24 cellular contexts compared by ENCODE assay signal in the genomic region with DNA sequence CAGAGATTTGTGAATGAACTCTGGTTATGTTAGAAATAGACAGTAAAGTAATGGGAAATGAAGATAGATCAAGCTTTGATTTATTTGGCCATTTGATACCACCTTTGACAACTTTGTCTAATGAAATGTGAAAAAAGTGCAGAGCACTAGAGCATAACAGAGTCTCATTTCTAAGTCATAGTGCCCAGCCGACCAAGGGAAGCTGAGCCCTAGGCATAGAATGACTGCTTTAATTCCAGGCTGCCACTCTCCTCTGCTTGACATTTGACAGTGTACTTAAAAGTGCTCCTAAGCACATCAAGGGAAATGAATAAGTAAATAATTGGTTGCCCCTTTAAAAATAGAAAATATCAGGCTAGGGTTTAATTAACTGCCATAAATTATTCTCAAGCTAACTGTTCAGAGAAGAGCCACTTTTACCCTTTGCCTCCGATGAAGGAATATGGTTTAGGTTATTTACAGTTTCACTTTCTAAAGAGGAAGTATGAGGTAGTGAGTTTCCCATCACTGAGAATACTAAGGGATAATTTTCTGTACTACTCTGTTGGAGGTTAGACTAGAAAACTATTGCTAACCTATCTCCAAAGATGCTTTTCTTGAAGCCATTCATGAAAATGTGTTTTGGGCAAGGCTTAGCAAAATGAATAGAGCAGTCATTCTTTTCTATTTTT.
DNase-seq lines count a peak whose midpoint lies in the region; ATAC-seq, FAIRE-seq and TF ChIP-seq lines count a peak whose summit lies in the region.
"Had no signal": no experiment of that assay in that cellular context is flagged by ENCODE, and none has a peak within 500 bp of the region (broad histone marks: within the 10 kb centered on the region; RNA-seq: fewer than 3 reads in every experiment).

No MANE protein-coding gene starts in this region.

- H3K4me1 ChIP-seq in astrocyte (ENCODE audit: insufficient read depth, low read length) = no peaks in the 10 kb centered on the region
- no peaks in the 10 kb centered on the region for H3K4me1 ChIP-seq in small intestine (ENCODE audit: control insufficient read depth in 2 of 2, insufficient read depth in 1 of 2, low read depth in 1 of 2, low read length in 1 of 2)
- H3K4me1 ChIP-seq: A549, left lung, pancreas had no signal

- no peak for ATAC-seq in GM19324 (IDR thresholded peaks at IDR 0.05; ENCODE audit: low FRiP score, unreplicated experiment)
- ATAC-seq: A549, K562, left lung, pancreas had no signal

- no peaks in the 10 kb centered on the region for H3K9me3 ChIP-seq in astrocyte (ENCODE audit: insufficient read depth, low read depth, low read length)
- no peaks in the 10 kb centered on the region for H3K9me3 ChIP-seq in small intestine (ENCODE audit: control insufficient read depth, low read depth)
- H3K9me3 ChIP-seq: A549, left lung, pancreas had no signal

- H3K4me1 Mint-ChIP-seq in astrocyte (ENCODE audit: low read depth, unreplicated experiment) = peaks cover 30% of the 10 kb centered on the region
- H3K4me1 Mint-ChIP-seq: activated naive CD4-positive, alpha-beta T cell treated with anti-CD3 and anti-CD28 coated beads, Interleukin-2, amount 10 ng/mL, durations not matched to agents 7 days and 5 days; CD8-positive, alpha-beta memory T cell had no signal

- H3K4me3 Mint-ChIP-seq in astrocyte (ENCODE audit: unreplicated experiment) = no peak overlapping the region
- H3K4me3 Mint-ChIP-seq: activated naive CD4-positive, alpha-beta T cell treated with anti-CD3 and anti-CD28 coated beads, Interleukin-2, amount 10 ng/mL, durations not matched to agents 7 days and 5 days; CD8-positive, alpha-beta memory T cell had no signal

- H3K4me2 ChIP-seq in astrocyte (ENCODE audit: low read length) = no peak overlapping the region
- H3K4me2 ChIP-seq: A549, smooth muscle cell had no signal

- H3K27me3 ChIP-seq in astrocyte (ENCODE audit: insufficient read depth, low read length) = no peaks in the 10 kb centered on the region
- H3K27me3 ChIP-seq in small intestine (ENCODE audit: control insufficient read depth in 2 of 2, insufficient read depth in 2 of 2, low read length in 2 of 2) = no peaks in the 10 kb centered on the region
- H3K27me3 ChIP-seq: left lung, pancreas had no signal

- H3K27ac ChIP-seq in astrocyte (ENCODE audit: low read depth, low read length) = no peak overlapping the region
- no peak overlapping the region for H3K27ac ChIP-seq in small intestine (ENCODE audit: low read depth in 1 of 2, low read length in 1 of 2)
- H3K27ac ChIP-seq: A549, left lung, pancreas, RWPE1 had no signal

- no peaks in the 10 kb centered on the region for H3K79me2 ChIP-seq in astrocyte (ENCODE audit: insufficient read depth, low read length)

- no peaks in the 10 kb centered on the region for H3K27me3 Mint-ChIP-seq in astrocyte (ENCODE audit: low read depth, unreplicated experiment)
- H3K27me3 Mint-ChIP-seq: CD8-positive, alpha-beta memory T cell had no signal

- no peak overlapping the region for H3K4me3 ChIP-seq in astrocyte (ENCODE audit: insufficient read depth, low read depth, low read length)
- H3K4me3 ChIP-seq in small intestine (ENCODE audit: low read depth in 1 of 2, low read length in 2 of 2) = no peak overlapping the region
- H3K4me3 ChIP-seq: A549, K562, left lung, pancreas, smooth muscle cell had no signal

- TF ChIP-seq CTCF in astrocyte (IDR thresholded peaks at IDR 0.05; ENCODE audit: insufficient read depth, low read depth, low read length) = no peak

- H3K9me3 Mint-ChIP-seq in astrocyte (ENCODE audit: unreplicated experiment) = no peaks in the 10 kb centered on the region
- H3K9me3 Mint-ChIP-seq: activated naive CD4-positive, alpha-beta T cell treated with anti-CD3 and anti-CD28 coated beads, Interleukin-2, amount 10 ng/mL, durations not matched to agents 7 days and 5 days had no signal

- H3K36me3 ChIP-seq in astrocyte (ENCODE audit: insufficient read depth, low read length) (no peaks in the 10 kb centered on the region), small intestine (ENCODE audit: control insufficient read depth in 2 of 2, insufficient read depth in 2 of 2, low read length in 2 of 2) (no peaks in the 10 kb centered on the region)
- H3K36me3 ChIP-seq: left lung, pancreas had no signal

- H3K27ac Mint-ChIP-seq in astrocyte (ENCODE audit: unreplicated experiment) = peak overlapping the region; percentile 19
- H3K27ac Mint-ChIP-seq: activated naive CD4-positive, alpha-beta T cell treated with anti-CD3 and anti-CD28 coated beads, Interleukin-2, amount 10 ng/mL, durations not matched to agents 7 days and 5 days; CD8-positive, alpha-beta memory T cell had no signal

- DNase-seq in NOMO-1 (lab: John Stamatoyannopoulos, UW; ENCODE audit: unreplicated experiment in 2 of 2) (peak; percentile 2 to 29), NOMO-1 treated with dmso at 0.1 percent for 144 hours (lab: John Stamatoyannopoulos, UW; ENCODE audit: unreplicated experiment) (no peak), Kasumi-1 (lab: John Stamatoyannopoulos, UW) (peak; percentile 45 to 61), astrocyte (ENCODE audit: low read depth) (no peak), small intestine (peak; percentile 17), cerebellum (ENCODE audit: low spot score) (no peak), NCI-H2171 (lab: John Stamatoyannopoulos, UW) (no peak)
- DNase-seq: activated CD4-positive, CD25-positive, alpha-beta regulatory T cell treated with anti-CD3 and anti-CD28 coated beads, Interleukin-2, amount 50 U/mL, for 72 hours; activated CD8-positive, alpha-beta memory T cell treated with anti-CD3 and anti-CD28 coated beads, Interleukin-2, amount 50 U/mL, for 4 hours; activated naive CD4-positive, alpha-beta T cell treated with anti-CD3 and anti-CD28 coated beads, Interleukin-2, amount 10 ng/mL, durations not matched to agents 7 days and 5 days; CD8-positive, alpha-beta memory T cell; effector CD8-positive, alpha-beta T cell; H7; hypothalamus; left lung; NCI-H2081; NCI-H774; pancreas; trophoblast cell had no signal

- FAIRE-seq in astrocyte (lab: Jason Lieb, UNC) = no peak
- FAIRE-seq in small intestine (lab: Jason Lieb, UNC) = no peak
- FAIRE-seq: A549, K562, pancreas had no signal

- H3K9ac ChIP-seq in astrocyte (ENCODE audit: low read length) = no peak overlapping the region

- 24 to 34% (median 30%) methylated on average over 2 of the region's 2 CpGs for WGBS in small intestine, 3 donors

- H3K36me3 Mint-ChIP-seq in astrocyte (ENCODE audit: low read depth, unreplicated experiment) = no peaks in the 10 kb centered on the region
- H3K36me3 Mint-ChIP-seq: activated naive CD4-positive, alpha-beta T cell treated with anti-CD3 and anti-CD28 coated beads, Interleukin-2, amount 10 ng/mL, durations not matched to agents 7 days and 5 days; CD8-positive, alpha-beta memory T cell had no signal

- H2AFZ ChIP-seq in astrocyte (ENCODE audit: low read depth, low read length) = no peak overlapping the region

- H4K20me1 ChIP-seq in astrocyte (ENCODE audit: insufficient read depth, low read length) = no peaks in the 10 kb centered on the region

Comparison
In these comparisons a context has a peak if more than half of its experiments do, and no peak if none do; other contexts are left out.
1. DNase-seq: peak in NOMO-1 (2 of 2), Kasumi-1 (2 of 2) and small intestine (single experiment); none in NOMO-1 treated with dmso at 0.1 percent for 144 hours (single experiment), astrocyte (single experiment), cerebellum (single experiment) and NCI-H2171 (single experiment).